Comparison of ENCODE assay signal across 1 cellular context in genomic region chr2:120312861-120313694, GRCh38.
A peak's percentile ranks its signal among the peaks of the same experiment; 100 is the strongest.
TF ChIP-seq lines count a peak whose summit lies in the region.

No MANE protein-coding gene starts in this region.

TF ChIP-seq in HepG2, 621 proteins besides CTCF, POLR2A, EP300 and RAD21 (continued from another document and continues in another):
- TF ChIP-seq ARID3A (IDR thresholded peaks at IDR 0.05; ENCODE audit: low read depth, low read length) = peak; percentile 33; the same call in 1 of the 2 replicates
- no peak for TF ChIP-seq ZFY (CRISPR knock-in tag; IDR thresholded peaks at IDR 0.05)
- TF ChIP-seq SNAPC4 (CRISPR knock-in tag; IDR thresholded peaks at IDR 0.05) = 0 out of 2 replicates have a peak, but pooled peaks have one; percentile 8
- peak; percentile 62 for TF ChIP-seq TFDP2 (CRISPR knock-in tag; IDR thresholded peaks at IDR 0.05)
- no peak for TF ChIP-seq RELA (CRISPR knock-in tag; IDR thresholded peaks at IDR 0.05)
- no peak for TF ChIP-seq NFKBIZ (CRISPR knock-in tag; IDR thresholded peaks at IDR 0.05)
- TF ChIP-seq SALL1 (CRISPR knock-in tag; IDR thresholded peaks at IDR 0.05) = peak; percentile 39; the same call in 1 of the 2 replicates
- TF ChIP-seq FOXP1 (IDR thresholded peaks at IDR 0.05) = no peak
- 0 out of 2 replicates have a peak, but pooled peaks have one; percentile 36 for TF ChIP-seq FOXP1 (CRISPR knock-in tag; IDR thresholded peaks at IDR 0.05)
- TF ChIP-seq ZNF891 (CRISPR knock-in tag; IDR thresholded peaks at IDR 0.05) = peak; percentile 16; the same call in 1 of the 2 replicates
- TF ChIP-seq ZNF414 (CRISPR knock-in tag; IDR thresholded peaks at IDR 0.05) = peak; percentile 45; the same call in 1 of the 2 replicates
- 0 out of 2 replicates have a peak, but pooled peaks have one; percentile 41 for TF ChIP-seq POGK (CRISPR knock-in tag; conservative IDR thresholded peaks at IDR 0.05)
- no peak; the same call in 1 of the 2 replicates for TF ChIP-seq TFDP1 (CRISPR knock-in tag; IDR thresholded peaks at IDR 0.05; ENCODE audit: borderline replicate concordance)
- peak; percentile 66; the same call in 1 of the 2 replicates for TF ChIP-seq ZNF343 (CRISPR knock-in tag; IDR thresholded peaks at IDR 0.05)
- 0 out of 2 replicates have a peak, but pooled peaks have one; percentile 41 for TF ChIP-seq BHLHE40 (IDR thresholded peaks at IDR 0.05; ENCODE audit: low read length)
- peak; percentile 45 for TF ChIP-seq U2AF1 (optimal IDR thresholded peaks at IDR 0.05; ENCODE audit: low read depth, low read length)
- no peak for TF ChIP-seq IRF1 (CRISPR knock-in tag; IDR thresholded peaks at IDR 0.05; ENCODE audit: low read depth)
- TF ChIP-seq CEBPG (CRISPR knock-in tag; IDR thresholded peaks at IDR 0.05) = peak; percentile 20; the same call in 1 of the 2 replicates
- no peak for TF ChIP-seq ZBTB1 (CRISPR knock-in tag; IDR thresholded peaks at IDR 0.05; ENCODE audit: borderline replicate concordance)
- peak; percentile 88 for TF ChIP-seq KDM2A (CRISPR knock-in tag; IDR thresholded peaks at IDR 0.05; ENCODE audit: borderline replicate concordance, low read depth)
- 0 out of 2 replicates have a peak, but pooled peaks have one; percentile 61 for TF ChIP-seq ZNF816 (CRISPR knock-in tag; IDR thresholded peaks at IDR 0.05; ENCODE audit: borderline replicate concordance)
- peak; percentile 31; the same call in 1 of the 2 replicates for TF ChIP-seq UBTF (CRISPR knock-in tag; IDR thresholded peaks at IDR 0.05)
- no peak for TF ChIP-seq ZUFSP (CRISPR knock-in tag; IDR thresholded peaks at IDR 0.05; ENCODE audit: borderline replicate concordance)
- TF ChIP-seq CAMTA2 (CRISPR knock-in tag; IDR thresholded peaks at IDR 0.05; ENCODE audit: borderline replicate concordance) = no peak
- peak; percentile 31; the same call in 1 of the 2 replicates for TF ChIP-seq MAX (IDR thresholded peaks at IDR 0.05)
- TF ChIP-seq ZBTB7B (CRISPR knock-in tag; IDR thresholded peaks at IDR 0.05) = peak; percentile 15; the same call in 1 of the 2 replicates
- TF ChIP-seq FOXC1 (CRISPR knock-in tag; IDR thresholded peaks at IDR 0.05; ENCODE audit: borderline replicate concordance) = peak; percentile 94
- TF ChIP-seq GFI1 (CRISPR knock-in tag; IDR thresholded peaks at IDR 0.05; ENCODE audit: borderline replicate concordance) = 0 out of 2 replicates have a peak, but pooled peaks have one; percentile 4
- TF ChIP-seq THAP8 (CRISPR knock-in tag; IDR thresholded peaks at IDR 0.05; ENCODE audit: borderline replicate concordance) = no peak
- peak; percentile 32 for TF ChIP-seq HNRNPLL (IDR thresholded peaks at IDR 0.05; ENCODE audit: low read depth, low read length, poor library complexity, severe bottlenecking)
- no peak for TF ChIP-seq GTF2F1 (IDR thresholded peaks at IDR 0.05; ENCODE audit: low read length)
- peak; percentile 45; the same call in 1 of the 2 replicates for TF ChIP-seq ZBTB38 (CRISPR knock-in tag; IDR thresholded peaks at IDR 0.05)
- no peak for TF ChIP-seq SP2 (CRISPR knock-in tag; IDR thresholded peaks at IDR 0.05)
- TF ChIP-seq SYNCRIP (IDR thresholded peaks at IDR 0.05; ENCODE audit: insufficient read depth, low read depth, low read length) = no peak
- TF ChIP-seq NRL (CRISPR knock-in tag; IDR thresholded peaks at IDR 0.05; ENCODE audit: borderline replicate concordance) = 0 out of 2 replicates have a peak, but pooled peaks have one; percentile 31
